34 cellular contexts compared by ENCODE assay signal in genomic region chr4:99436462-99436861, GRCh38. TPM values are rescaled to one million over a fixed set of nuclear protein-coding genes. Genes with fewer than 3 reads are reported as not detected.
"Had no signal": no experiment of that assay in that cellular context is flagged by ENCODE, and none has a peak within 500 bp of the region (broad histone marks: within the 10 kb centered on the region; RNA-seq: fewer than 3 reads in every experiment).

No MANE protein-coding gene starts in this region.

- H3K4me1 ChIP-seq: colonic mucosa, foreskin keratinocyte, heart right ventricle, psoas muscle, sigmoid colon had no signal

- FAIRE-seq: endometrium had no signal

- H3K4me1 Mint-ChIP-seq: activated B cell treated with CpG ODN at 0.5 μM for 24 hours; activated CD8-positive, alpha-beta memory T cell treated with anti-CD3 and anti-CD28 coated beads, Interleukin-2, amount 10 ng/mL, durations not matched to agents 7 days and 5 days; naive thymus-derived CD4-positive, alpha-beta T cell; stimulated activated naive B cell treated with anti-CD40 and anti-IgM and Interleukin-4, amounts not matched to agents 10 μg/mL and 1 μg/mL and 100 μg/mL, for 72 hours had no signal

- H3K9me3 Mint-ChIP-seq: activated B cell treated with CpG ODN at 0.5 μM for 24 hours; activated T-cell treated with anti-CD3 and anti-CD28 coated beads, Interleukin-2, amount 50 U/mL, for 72 hours; mesothelial cell of epicardium; naive thymus-derived CD4-positive, alpha-beta T cell; stimulated activated naive B cell treated with anti-CD40 and anti-IgM and Interleukin-4, amounts not matched to agents 10 μg/mL and 1 μg/mL and 100 μg/mL, for 72 hours; T-helper 2 cell treated with Interferon-gamma antibody and Interleukin-4, amounts not matched to agents 5 μg/mL and 100 μg/mL, for 36 hours had no signal

- H3K9me3 ChIP-seq: colonic mucosa, heart right ventricle, ovary, psoas muscle, sigmoid colon, tibial nerve had no signal

- ATAC-seq: activated CD8-positive, alpha-beta memory T cell treated with anti-CD3 and anti-CD28 coated beads, Interleukin-2, amount 10 ng/mL, durations not matched to agents 7 days and 5 days; activated CD8-positive, alpha-beta T cell treated with anti-CD3 and anti-CD28 coated beads, Interleukin-2, amount 10 ng/mL, durations not matched to agents 7 days and 5 days; activated T-cell treated with anti-CD3 and anti-CD28 coated beads, Interleukin-2, amount 50 U/mL, for 72 hours; foreskin keratinocyte; heart right ventricle; naive thymus-derived CD4-positive, alpha-beta T cell; psoas muscle; stimulated activated naive B cell treated with anti-CD40 and anti-IgM and Interleukin-4, amounts not matched to agents 10 μg/mL and 1 μg/mL and 100 μg/mL, for 72 hours had no signal

- H3K4me3 ChIP-seq: cardiac muscle cell, colonic mucosa, heart right ventricle, ovary, psoas muscle, sigmoid colon, smooth muscle cell, tibial nerve had no signal

- H3K27ac Mint-ChIP-seq: activated B cell treated with CpG ODN at 0.5 μM for 24 hours; activated CD8-positive, alpha-beta memory T cell treated with anti-CD3 and anti-CD28 coated beads, Interleukin-2, amount 10 ng/mL, durations not matched to agents 7 days and 5 days; activated CD8-positive, alpha-beta T cell treated with anti-CD3 and anti-CD28 coated beads, Interleukin-2, amount 10 ng/mL, durations not matched to agents 7 days and 5 days; activated naive CD8-positive, alpha-beta T cell; activated T-cell treated with anti-CD3 and anti-CD28 coated beads, Interleukin-2, amount 50 U/mL, for 72 hours; mesothelial cell of epicardium; naive thymus-derived CD4-positive, alpha-beta T cell; stimulated activated naive B cell treated with anti-CD40 and anti-IgM and Interleukin-4, amounts not matched to agents 10 μg/mL and 1 μg/mL and 100 μg/mL, for 72 hours; T-helper 2 cell treated with Interferon-gamma antibody and Interleukin-4, amounts not matched to agents 5 μg/mL and 100 μg/mL, for 36 hours had no signal

- H3K36me3 ChIP-seq: cardiac muscle cell, colonic mucosa, heart right ventricle, ovary, sigmoid colon, tibial nerve had no signal

- H3K4me3 Mint-ChIP-seq: activated B cell treated with CpG ODN at 0.5 μM for 24 hours; activated CD8-positive, alpha-beta memory T cell treated with anti-CD3 and anti-CD28 coated beads, Interleukin-2, amount 10 ng/mL, durations not matched to agents 7 days and 5 days; activated CD8-positive, alpha-beta T cell treated with anti-CD3 and anti-CD28 coated beads, Interleukin-2, amount 10 ng/mL, durations not matched to agents 7 days and 5 days; activated naive CD8-positive, alpha-beta T cell; activated T-cell treated with anti-CD3 and anti-CD28 coated beads, Interleukin-2, amount 50 U/mL, for 72 hours; mesothelial cell of epicardium; naive thymus-derived CD4-positive, alpha-beta T cell; stimulated activated naive B cell treated with anti-CD40 and anti-IgM and Interleukin-4, amounts not matched to agents 10 μg/mL and 1 μg/mL and 100 μg/mL, for 72 hours; T-helper 2 cell treated with Interferon-gamma antibody and Interleukin-4, amounts not matched to agents 5 μg/mL and 100 μg/mL, for 36 hours had no signal

- H3K27me3 ChIP-seq: cardiac muscle cell, colonic mucosa, foreskin keratinocyte, heart right ventricle, ovary, sigmoid colon, tibial nerve had no signal

- H3K27me3 Mint-ChIP-seq: activated naive CD8-positive, alpha-beta T cell had no signal

- H3K27ac ChIP-seq: cardiac muscle cell, colonic mucosa, foreskin keratinocyte, heart right ventricle, ovary, psoas muscle, sigmoid colon, tibial nerve had no signal

- DNase-seq: activated B cell treated with CpG ODN at 0.5 μM for 24 hours; activated CD4-positive, alpha-beta T cell treated with anti-CD3 and anti-CD28 coated beads, Interleukin-2, amount 50 U/mL, for 1 hour; activated CD8-positive, alpha-beta memory T cell treated with anti-CD3 and anti-CD28 coated beads, Interleukin-2, amount 10 ng/mL, durations not matched to agents 7 days and 5 days; activated CD8-positive, alpha-beta T cell treated with anti-CD3 and anti-CD28 coated beads, Interleukin-2, amount 10 ng/mL, durations not matched to agents 7 days and 5 days; activated naive CD4-positive, alpha-beta T cell treated with Interleukin-2 at 50 U/mL for 16 hours; activated T-cell treated with anti-CD3 and anti-CD28 coated beads for 4 hours; activated T-cell treated with anti-CD3 and anti-CD28 coated beads, Interleukin-2, amount 50 U/mL, for 72 hours; anterior cingulate cortex; cerebellar nuclear complex; colonic mucosa; effector CD8-positive, alpha-beta T cell; erythroblast; foreskin keratinocyte; heart right ventricle; kidney glomerular epithelial cell; naive thymus-derived CD4-positive, alpha-beta T cell; ovary; psoas muscle; sigmoid colon; stimulated activated CD4-positive, alpha-beta T cell treated with anti-CD3 and anti-CD28 coated beads, Interleukin-15, amount 100 ng/mL, for 24 hours; stimulated activated CD4-positive, alpha-beta T cell treated with anti-CD3 and anti-CD28 coated beads, Interleukin-2, amount 100 ng/mL, for 24 hours; stimulated activated naive B cell treated with anti-CD40 and anti-IgM and Interleukin-4, amounts not matched to agents 10 μg/mL and 1 μg/mL and 100 μg/mL, for 72 hours; T-helper 1 cell had no signal

RNA-seq across cellular contexts. Expression of gene ADH7, which starts 1.3 kb away (rescaled TPM):
- total RNA-seq: activated B cell treated with CpG ODN at 0.5 μM for 24 hours; activated CD8-positive, alpha-beta memory T cell treated with anti-CD3 and anti-CD28 coated beads, Interleukin-2, amount 10 ng/mL, durations not matched to agents 7 days and 5 days; activated CD8-positive, alpha-beta T cell treated with anti-CD3 and anti-CD28 coated beads, Interleukin-2, amount 10 ng/mL, durations not matched to agents 7 days and 5 days; activated T-cell treated with anti-CD3 and anti-CD28 coated beads, Interleukin-2, amount 50 U/mL, for 72 hours; cardiac muscle cell; colonic mucosa; dermis microvascular lymphatic vessel endothelial cell; foreskin keratinocyte; heart right ventricle; mesothelial cell of epicardium; naive thymus-derived CD4-positive, alpha-beta T cell; ovary; psoas muscle; sigmoid colon; smooth muscle cell; temporal lobe; tibial nerve; ureter had no signal
- polyA plus RNA-seq: cardiac muscle cell; foreskin keratinocyte; naive thymus-derived CD4-positive, alpha-beta T cell; neural cell; ovary; psoas muscle; smooth muscle cell had no signal
